In the genomic region with DNA sequence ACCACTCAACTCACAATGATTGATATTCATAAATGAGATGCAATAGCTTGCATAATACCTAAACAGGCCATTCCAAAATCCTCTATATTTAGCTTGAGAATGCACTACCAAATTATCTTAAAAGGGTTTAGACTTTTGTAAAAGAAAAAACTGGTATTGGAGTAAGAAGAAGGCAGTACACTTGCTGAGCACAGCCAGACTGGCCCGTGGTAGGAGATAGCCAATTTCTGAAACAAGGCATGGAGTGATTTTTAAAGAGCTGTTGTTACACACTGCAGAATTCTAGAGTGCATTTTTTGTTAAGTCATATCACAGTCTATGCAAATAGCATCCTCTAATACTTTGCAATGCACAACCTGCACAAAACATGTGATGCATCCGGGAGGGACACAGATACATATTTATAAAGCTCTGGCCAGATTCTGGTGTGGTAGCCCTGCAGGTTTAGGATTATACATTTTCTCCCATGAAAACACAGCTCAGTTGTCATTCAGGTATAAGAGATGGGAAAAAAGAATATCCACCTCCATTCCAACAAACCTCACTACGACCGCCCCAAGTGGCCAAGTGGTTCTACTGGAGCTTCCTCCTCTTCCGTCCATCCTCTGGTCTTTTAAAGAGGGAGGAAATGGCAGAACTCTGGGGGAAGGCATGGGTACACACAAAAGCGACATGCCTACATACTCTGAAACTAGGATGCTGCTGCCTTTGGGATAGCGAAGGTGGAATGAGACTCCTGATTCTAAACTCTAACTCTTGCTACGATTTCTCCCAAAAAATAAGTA, we compare ENCODE assay signal across 22 cellular contexts.
"Had no signal": no experiment of that assay in that cellular context is flagged by ENCODE, and none has a peak within 500 bp of the region (broad histone marks: within the 10 kb centered on the region; RNA-seq: fewer than 3 reads in every experiment).

No MANE protein-coding gene starts in this region.

- H3K27me3 Mint-ChIP-seq: activated B cell treated with CpG ODN at 0.5 μM for 24 hours; activated CD4-positive, alpha-beta T cell treated with anti-CD3 and anti-CD28 coated beads, Interleukin-2, amount 10 ng/mL, durations not matched to agents 24 days and 14 days; activated naive CD8-positive, alpha-beta T cell treated with anti-CD3 and anti-CD28 coated beads, Interleukin-2, amount 50 U/mL, for 24 hours; activated T-cell treated with anti-CD3 and anti-CD28 coated beads, Interleukin-2, amount 50 U/mL, for 24 hours; stimulated activated naive CD8-positive, alpha-beta T cell treated with anti-CD3 and anti-CD28 coated beads, Interleukin-15, amount 100 ng/mL, for 72 hours had no signal

- H3K27ac Mint-ChIP-seq: activated B cell treated with CpG ODN at 0.5 μM for 24 hours; activated CD4-positive, alpha-beta T cell treated with anti-CD3 and anti-CD28 coated beads, Interleukin-2, amount 10 ng/mL, durations not matched to agents 24 days and 14 days; activated CD8-positive, alpha-beta T cell treated with anti-CD3 and anti-CD28 coated beads, Interleukin-2, amount 10 ng/mL, durations not matched to agents 7 days and 5 days; activated naive CD4-positive, alpha-beta T cell treated with anti-CD3 and anti-CD28 coated beads for 36 hours; activated naive CD8-positive, alpha-beta T cell treated with anti-CD3 and anti-CD28 coated beads, Interleukin-2, amount 50 U/mL, for 24 hours; activated T-cell treated with anti-CD3 and anti-CD28 coated beads, Interleukin-2, amount 50 U/mL, for 24 hours; stimulated activated naive CD8-positive, alpha-beta T cell treated with anti-CD3 and anti-CD28 coated beads, Interleukin-15, amount 100 ng/mL, for 72 hours; T-helper 2 cell treated with Interferon-gamma antibody and Interleukin-4, amounts not matched to agents 5 μg/mL and 100 μg/mL, for 36 hours had no signal

- H3K4me2 ChIP-seq: smooth muscle cell had no signal

- H3K9me3 Mint-ChIP-seq: activated B cell treated with CpG ODN at 0.5 μM for 24 hours; activated CD4-positive, alpha-beta T cell treated with anti-CD3 and anti-CD28 coated beads, Interleukin-2, amount 10 ng/mL, durations not matched to agents 24 days and 14 days; activated naive CD4-positive, alpha-beta T cell treated with anti-CD3 and anti-CD28 coated beads for 36 hours; activated naive CD8-positive, alpha-beta T cell treated with anti-CD3 and anti-CD28 coated beads, Interleukin-2, amount 50 U/mL, for 24 hours; activated T-cell treated with anti-CD3 and anti-CD28 coated beads, Interleukin-2, amount 50 U/mL, for 24 hours; stimulated activated naive CD8-positive, alpha-beta T cell treated with anti-CD3 and anti-CD28 coated beads, Interleukin-15, amount 100 ng/mL, for 72 hours; T-helper 2 cell treated with Interferon-gamma antibody and Interleukin-4, amounts not matched to agents 5 μg/mL and 100 μg/mL, for 36 hours had no signal

- H3K27ac ChIP-seq: epithelial cell of prostate, psoas muscle, right lobe of liver had no signal

- H3K4me3 Mint-ChIP-seq: activated B cell treated with CpG ODN at 0.5 μM for 24 hours; activated CD4-positive, alpha-beta T cell treated with anti-CD3 and anti-CD28 coated beads, Interleukin-2, amount 10 ng/mL, durations not matched to agents 24 days and 14 days; activated CD8-positive, alpha-beta T cell treated with anti-CD3 and anti-CD28 coated beads, Interleukin-2, amount 10 ng/mL, durations not matched to agents 7 days and 5 days; activated naive CD4-positive, alpha-beta T cell treated with anti-CD3 and anti-CD28 coated beads for 36 hours; activated naive CD8-positive, alpha-beta T cell treated with anti-CD3 and anti-CD28 coated beads, Interleukin-2, amount 50 U/mL, for 24 hours; activated T-cell treated with anti-CD3 and anti-CD28 coated beads, Interleukin-2, amount 50 U/mL, for 24 hours; stimulated activated naive CD8-positive, alpha-beta T cell treated with anti-CD3 and anti-CD28 coated beads, Interleukin-15, amount 100 ng/mL, for 72 hours; T-helper 2 cell treated with Interferon-gamma antibody and Interleukin-4, amounts not matched to agents 5 μg/mL and 100 μg/mL, for 36 hours had no signal

- H3K9me3 ChIP-seq: psoas muscle, right lobe of liver, upper lobe of left lung had no signal

- DNase-seq: activated B cell treated with CpG ODN at 0.5 μM for 24 hours; activated CD4-positive, alpha-beta T cell treated with anti-CD3 and anti-CD28 coated beads, Interleukin-2, amount 10 ng/mL, durations not matched to agents 24 days and 14 days; activated CD8-positive, alpha-beta T cell treated with anti-CD3 and anti-CD28 coated beads, Interleukin-2, amount 10 ng/mL, durations not matched to agents 7 days and 5 days; activated naive CD4-positive, alpha-beta T cell treated with anti-CD3 and anti-CD28 coated beads for 36 hours; activated naive CD8-positive, alpha-beta T cell treated with anti-CD3 and anti-CD28 coated beads, Interleukin-2, amount 50 U/mL, for 24 hours; activated T-cell treated with anti-CD3 and anti-CD28 coated beads, Interleukin-2, amount 50 U/mL, for 24 hours; dorsolateral prefrontal cortex; foreskin fibroblast; glutamatergic neuron; hippocampal formation; islet precursor cell; left colon; midbrain; psoas muscle; right lobe of liver; stimulated activated CD4-positive, alpha-beta T cell treated with anti-CD3 and anti-CD28 coated beads, Interleukin-4, amount 100 ng/mL, for 1 hour; stimulated activated naive CD8-positive, alpha-beta T cell treated with anti-CD3 and anti-CD28 coated beads, Interleukin-15, amount 100 ng/mL, for 72 hours; upper lobe of left lung had no signal

- H3K27me3 ChIP-seq: dorsolateral prefrontal cortex, right lobe of liver, upper lobe of left lung had no signal

- H3K36me3 ChIP-seq: right lobe of liver had no signal

- H3K4me1 ChIP-seq: psoas muscle, right lobe of liver had no signal

- H3K4me3 ChIP-seq: dorsolateral prefrontal cortex, lung, psoas muscle, right lobe of liver, smooth muscle cell, upper lobe of left lung had no signal

- ATAC-seq: activated CD8-positive, alpha-beta T cell treated with anti-CD3 and anti-CD28 coated beads, Interleukin-2, amount 10 ng/mL, durations not matched to agents 7 days and 5 days; activated naive CD8-positive, alpha-beta T cell treated with anti-CD3 and anti-CD28 coated beads, Interleukin-2, amount 50 U/mL, for 24 hours; left colon; psoas muscle; right lobe of liver; stimulated activated naive CD8-positive, alpha-beta T cell treated with anti-CD3 and anti-CD28 coated beads, Interleukin-15, amount 100 ng/mL, for 72 hours had no signal
